ENCODE assay signal across 1 cellular context in the genomic region with DNA sequence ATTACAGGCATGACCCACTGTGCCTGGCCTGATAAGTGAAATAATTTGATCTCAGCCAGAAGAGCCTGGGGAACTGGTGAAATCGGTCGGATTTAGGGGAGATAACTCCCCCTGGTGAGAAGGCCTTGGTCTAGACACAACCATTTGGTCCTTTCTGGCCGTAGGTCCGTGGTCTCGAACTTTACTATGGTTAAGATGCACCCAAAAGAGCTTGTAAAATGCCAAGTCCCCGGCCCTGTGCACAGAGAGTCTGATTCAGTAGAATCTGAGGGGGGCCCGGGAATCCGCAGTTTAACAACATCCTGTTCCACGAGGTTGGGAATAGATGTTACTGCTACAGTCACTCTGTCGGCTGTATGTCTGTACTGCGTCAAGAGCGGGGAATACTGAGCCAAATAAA.
TF ChIP-seq lines count a peak whose summit lies in the region.

No MANE protein-coding gene starts in this region.

TF ChIP-seq in IMR-90, 13 proteins besides CTCF, POLR2A, EP300 and RAD21 (continued from another document):
- TF ChIP-seq MAZ (IDR thresholded peaks at IDR 0.05; ENCODE audit: borderline replicate concordance, low read depth, low read length) (no peak), SMC3 (IDR thresholded peaks at IDR 0.05; ENCODE audit: low read depth, low read length) (no peak), MAFK (IDR thresholded peaks at IDR 0.05; ENCODE audit: low read depth, low read length) (no peak), CEBPB (IDR thresholded peaks at IDR 0.05; ENCODE audit: low read depth, low read length) (no peak), ELK1 (IDR thresholded peaks at IDR 0.05; ENCODE audit: borderline replicate concordance, low read depth, low read length) (no peak), BHLHE40 (IDR thresholded peaks at IDR 0.05; ENCODE audit: low read depth, low read length) (no peak), FOS (IDR thresholded peaks at IDR 0.05; ENCODE audit: low read depth, low read length) (no peak), RFX5 (IDR thresholded peaks at IDR 0.05; ENCODE audit: low read depth, low read length) (no peak)
- TF ChIP-seq, protein P1, sequence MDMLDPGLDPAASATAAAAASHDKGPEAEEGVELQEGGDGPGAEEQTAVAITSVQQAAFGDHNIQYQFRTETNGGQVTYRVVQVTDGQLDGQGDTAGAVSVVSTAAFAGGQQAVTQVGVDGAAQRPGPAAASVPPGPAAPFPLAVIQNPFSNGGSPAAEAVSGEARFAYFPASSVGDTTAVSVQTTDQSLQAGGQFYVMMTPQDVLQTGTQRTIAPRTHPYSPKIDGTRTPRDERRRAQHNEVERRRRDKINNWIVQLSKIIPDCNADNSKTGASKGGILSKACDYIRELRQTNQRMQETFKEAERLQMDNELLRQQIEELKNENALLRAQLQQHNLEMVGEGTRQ (IDR thresholded peaks at IDR 0.05; ENCODE audit: low read depth, low read length): no peak
